24 cellular contexts compared by ENCODE assay signal in genomic region chr7:157586426-157586955, GRCh38.
"Had no signal": no experiment of that assay in that cellular context is flagged by ENCODE, and none has a peak within 500 bp of the region (broad histone marks: within the 10 kb centered on the region; RNA-seq: fewer than 3 reads in every experiment).

No MANE protein-coding gene starts in this region.

- H3K9me3 Mint-ChIP-seq: nephron had no signal

- H3K4me1 ChIP-seq: right lobe of liver, tibial nerve, vagina had no signal

- H3K27ac Mint-ChIP-seq: memory B cell, nephron had no signal

- H3K4me1 Mint-ChIP-seq: memory B cell had no signal

- H3K4me3 ChIP-seq: dorsolateral prefrontal cortex, lung, ovary, right lobe of liver, thoracic aorta, tibial nerve, vagina had no signal

- H3K9me3 ChIP-seq: ovary, right lobe of liver, thoracic aorta, tibial nerve, vagina had no signal

- H3K27ac ChIP-seq: dorsolateral prefrontal cortex, ovary, right lobe of liver, thoracic aorta, tibial nerve, vagina had no signal

- FAIRE-seq: frontal cortex, keratinocyte, small intestine had no signal

- H3K36me3 Mint-ChIP-seq: memory B cell had no signal

- H3K4me3 Mint-ChIP-seq: memory B cell, nephron had no signal

- H3K27me3 ChIP-seq: dorsolateral prefrontal cortex, ovary, right lobe of liver, tibial nerve, vagina had no signal

- H3K36me3 ChIP-seq: ovary, right lobe of liver, thoracic aorta, tibial nerve, vagina had no signal

- DNase-seq: central memory CD4-positive, alpha-beta T cell; cortex of kidney; effector CD4-positive, alpha-beta T cell; hypothalamus; occipital lobe; ovary; retina; right lobe of liver; small intestine; stimulated activated CD4-positive, alpha-beta T cell treated with anti-CD3 and anti-CD28 coated beads, Interleukin-12 subunit alpha, Interleukin-12 subunit beta, amount 100 ng/mL, for 4 hours; stimulated activated CD4-positive, alpha-beta T cell treated with anti-CD3 and anti-CD28 coated beads, Interleukin-1b, Interleukin-23, amount 100 ng/mL, for 48 hours; stimulated activated CD4-positive, alpha-beta T cell treated with anti-CD3 and anti-CD28 coated beads, Interleukin-4, amount 100 ng/mL, for 1 hour; stimulated activated CD8-positive, alpha-beta memory T cell treated with anti-CD3 and anti-CD28 coated beads, Interleukin-4, amount 100 ng/mL, for 48 hours; stimulated activated naive CD4-positive, alpha-beta T cell; substantia nigra had no signal
